8 cellular contexts compared by ENCODE assay signal in genomic region chr11:126416542-126417090, GRCh38.
A peak's percentile ranks its signal among the peaks of the same experiment; 100 is the strongest.
DNase-seq lines count a peak whose midpoint lies in the region; ATAC-seq, FAIRE-seq and TF ChIP-seq lines count a peak whose summit lies in the region.

No MANE protein-coding gene starts in this region.

- no peaks in the 10 kb centered on the region for H3K4me1 ChIP-seq in effector memory CD4-positive, alpha-beta T cell (ENCODE audit: control insufficient read depth, insufficient read depth, low read length, poor library complexity, severe bottlenecking)

- no peaks in the 10 kb centered on the region for H3K9me3 ChIP-seq in effector memory CD4-positive, alpha-beta T cell (ENCODE audit: control insufficient read depth, low read length)

- no peaks in the 10 kb centered on the region for H3K36me3 ChIP-seq in effector memory CD4-positive, alpha-beta T cell (ENCODE audit: control insufficient read depth, insufficient read depth, low read length)

- TF ChIP-seq CTCF in D721Med (IDR thresholded peaks at IDR 0.05; ENCODE audit: insufficient read depth, missing control alignments): no peak

- peak; percentile 84 for ATAC-seq in GM21717 (IDR thresholded peaks at IDR 0.05; ENCODE audit: unreplicated experiment)

- FAIRE-seq in D721Med (lab: Jason Lieb, UNC) (no peak), RCC 7860 (lab: Jason Lieb, UNC) (no peak)

- peak overlapping the region; percentile 53 for H3K4me3 ChIP-seq in effector memory CD4-positive, alpha-beta T cell (ENCODE audit: insufficient read depth, low read depth, low read length, poor library complexity, severe bottlenecking)

- DNase-seq in D721Med (ENCODE audit: insufficient read length, low spot score): peak; percentile 55
- peak; percentile 16 for DNase-seq in NCI-H128 (lab: John Stamatoyannopoulos, UW; ENCODE audit: unreplicated experiment)
- peak; percentile 36 to 57 (median 39) for DNase-seq in activated CD8-positive, alpha-beta memory T cell treated with anti-CD3 and anti-CD28 coated beads for 48 hours (ENCODE audit: low read depth in 2 of 3, low spot score in 2 of 3)
- DNase-seq in effector memory CD4-positive, alpha-beta T cell: peak; percentile 27 to 46 (median 28)
- peak; percentile 81 for DNase-seq in medulla oblongata (ENCODE audit: extremely low spot score)
- peak; percentile 36 to 54 (median 46) for DNase-seq in stimulated activated CD4-positive, alpha-beta T cell treated with anti-CD3 and anti-CD28 coated beads, TNF-alpha, amount 100 ng/mL, for 4 hours (ENCODE audit: low read depth in 3 of 3)
- DNase-seq in RCC 7860 (ENCODE audit: low spot score): no peak

- no peak overlapping the region for H3K27ac ChIP-seq in effector memory CD4-positive, alpha-beta T cell (ENCODE audit: insufficient read depth, low read length, poor library complexity, severe bottlenecking)

- H3K27me3 ChIP-seq in effector memory CD4-positive, alpha-beta T cell (replicated peaks; ENCODE audit: control insufficient read depth, insufficient read depth, low read length, poor library complexity, severe bottlenecking): no peaks in the 10 kb centered on the region
